Comparison of ENCODE assay signal across 17 cellular contexts in the genomic region with DNA sequence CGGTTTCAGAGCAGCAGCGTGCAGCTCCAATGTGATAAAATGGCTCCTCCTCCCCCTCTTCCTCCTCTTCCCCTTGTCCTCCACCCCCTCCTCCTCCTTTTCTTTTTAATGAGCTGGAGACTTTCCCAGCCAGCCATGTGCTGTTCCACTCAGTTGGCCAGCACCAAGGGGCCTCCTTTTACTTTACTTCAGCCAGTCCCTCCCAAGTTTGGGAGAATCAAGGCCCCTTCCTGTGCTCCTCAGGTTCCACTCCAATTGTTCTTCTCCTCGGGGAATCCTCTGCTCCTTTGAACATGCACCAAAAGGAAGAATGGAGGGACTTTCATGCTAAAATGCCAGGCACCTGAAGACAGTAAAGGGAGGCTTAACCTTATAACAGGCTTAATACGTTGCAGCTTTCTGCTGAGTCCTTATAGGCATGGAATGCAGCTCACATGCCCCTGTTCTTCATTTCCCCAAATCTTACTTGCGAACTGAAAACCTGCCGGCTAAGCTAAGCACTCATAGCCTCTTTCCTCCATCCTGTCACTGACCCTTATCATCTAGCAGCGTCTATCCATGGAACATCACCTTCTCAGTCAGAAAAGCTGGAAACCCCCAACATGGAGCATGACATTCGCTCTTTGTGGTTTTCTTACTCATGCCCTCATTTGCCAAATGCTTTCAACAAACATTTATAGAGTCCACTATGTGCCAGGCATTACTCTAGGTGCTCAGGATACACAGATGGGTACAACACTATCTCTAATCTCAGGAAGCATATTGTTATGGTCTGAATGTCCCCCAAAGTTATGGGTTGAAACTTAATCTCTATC.
A peak's percentile ranks its signal among the peaks of the same experiment; 100 is the strongest.
DNase-seq lines count a peak whose midpoint lies in the region; ATAC-seq and TF ChIP-seq lines count a peak whose summit lies in the region.
"Had no signal": no experiment of that assay in that cellular context is flagged by ENCODE, and none has a peak within 500 bp of the region (broad histone marks: within the 10 kb centered on the region; RNA-seq: fewer than 3 reads in every experiment).

No MANE protein-coding gene starts in this region.

- H3K4me3 Mint-ChIP-seq in activated CD8-positive, alpha-beta T cell treated with anti-CD3 and anti-CD28 coated beads for 36 hours, result no peak overlapping the region

- TF ChIP-seq POLR2A in breast epithelium (IDR thresholded peaks at IDR 0.05) (no peak), prostate gland (IDR thresholded peaks at IDR 0.05) (no peak)

- CTCF ChIA-PET in mammary epithelial cell (lab: Charles Lee; ENCODE audit: low non-redundant PET), result no interaction called here
- CTCF ChIA-PET in activated CD8-positive, alpha-beta T cell treated with anti-CD3 and anti-CD28 coated beads for 36 hours (lab: Charles Lee), result interaction anchor here (0.5 to 1.3 kb wide), 3 partner anchors 25 to 249 kb away, joined by 3 read pairs; no protein-coding TSS in a partner anchor

- H3K27me3 ChIP-seq in mammary epithelial cell (ENCODE audit: insufficient read depth, low read length) (no peaks in the 10 kb centered on the region), breast epithelium (peaks cover 0 to 8% of the 10 kb centered on the region in 2 donors), hepatocyte (no peaks in the 10 kb centered on the region), prostate gland (replicated peaks; ENCODE audit: insufficient read depth) (no peaks in the 10 kb centered on the region)
- H3K27me3 ChIP-seq: ovary had no signal

- no peak overlapping the region for H3K27ac Mint-ChIP-seq in activated CD8-positive, alpha-beta T cell treated with anti-CD3 and anti-CD28 coated beads for 36 hours

- no peak overlapping the region for H3K9ac ChIP-seq in mammary epithelial cell (ENCODE audit: insufficient read depth, low read length)

- no peak overlapping the region for H3K4me3 ChIP-seq in mammary epithelial cell (replicated peaks in 1 of 3; ENCODE audit: insufficient read depth in 1 of 3, low read depth in 2 of 3, low read length in 3 of 3)
- H3K4me3 ChIP-seq in breast epithelium, result no peak overlapping the region
- H3K4me3 ChIP-seq in hepatocyte, result no peak overlapping the region
- no peak overlapping the region for H3K4me3 ChIP-seq in prostate gland
- H3K4me3 ChIP-seq: ovary, stomach had no signal

- H4K20me1 ChIP-seq in mammary epithelial cell (ENCODE audit: insufficient read depth, low read length) (no peaks in the 10 kb centered on the region), hepatocyte (ENCODE audit: insufficient read depth, poor library complexity, severe bottlenecking) (no peaks in the 10 kb centered on the region)

- DNase-seq in mammary epithelial cell (peak; percentile 1), breast epithelium (ENCODE audit: low spot score in 2 of 2) (no peak), M059J (ENCODE audit: low read depth) (peak; percentile 84), hepatocyte (ENCODE audit: low spot score) (peak; percentile 13), prostate gland (ENCODE audit: low spot score) (peak; percentile 12)
- DNase-seq in activated CD8-positive, alpha-beta T cell treated with anti-CD3 and anti-CD28 coated beads for 36 hours, result no peak
- DNase-seq in activated CD8-positive, alpha-beta memory T cell treated with anti-CD3 and anti-CD28 coated beads, Interleukin-2, amount 50 U/mL, for 4 hours, result no peak
- DNase-seq: activated CD4-positive, alpha-beta T cell treated with anti-CD3 and anti-CD28 coated beads, Interleukin-2, amount 50 U/mL, for 1 hour; Caco-2; GOT3; NCI-H1930; NK-92 treated with Interleukin-12 subunit alpha and Interleukin-12 subunit beta, amount 100 ng/mL, for 24 hours; ovary; SHP77 treated with DMSO at 0.1 percent for 48 hours; stomach had no signal

- POLR2A ChIA-PET in activated CD8-positive, alpha-beta T cell treated with anti-CD3 and anti-CD28 coated beads for 36 hours (lab: Charles Lee), result no interaction called here

- H3K9me3 ChIP-seq in mammary epithelial cell (replicated peaks; ENCODE audit: insufficient read depth, low read length) (no peaks in the 10 kb centered on the region), breast epithelium (peaks cover 0 to 6% of the 10 kb centered on the region in 2 donors), hepatocyte (ENCODE audit: low read depth) (peaks cover 7% of the 10 kb centered on the region), prostate gland (no peaks in the 10 kb centered on the region)
- H3K9me3 ChIP-seq: ovary had no signal

- H2AFZ ChIP-seq in mammary epithelial cell (ENCODE audit: low read depth, low read length) (no peak overlapping the region), hepatocyte (no peak overlapping the region)

- H3K79me2 ChIP-seq in mammary epithelial cell (ENCODE audit: insufficient read depth, low read length) (no peaks in the 10 kb centered on the region), hepatocyte (no peaks in the 10 kb centered on the region)

- peaks cover 10% of the 10 kb centered on the region for H3K9me3 Mint-ChIP-seq in activated CD8-positive, alpha-beta T cell treated with anti-CD3 and anti-CD28 coated beads for 36 hours

- ATAC-seq in activated CD8-positive, alpha-beta T cell treated with anti-CD3 and anti-CD28 coated beads for 36 hours, result no peak
- ATAC-seq in HG03439 (IDR thresholded peaks at IDR 0.05; ENCODE audit: unreplicated experiment), result no peak
- ATAC-seq: esophagus mucosa had no signal

- H3K27ac ChIP-seq in mammary epithelial cell (ENCODE audit: insufficient read depth, low read depth, low read length) (no peak overlapping the region), breast epithelium (no peak overlapping the region), hepatocyte (no peak overlapping the region), prostate gland (no peak overlapping the region)
- H3K27ac ChIP-seq: ovary, stomach had no signal

- no peaks in the 10 kb centered on the region for H3K9me2 ChIP-seq in hepatocyte (replicated peaks; ENCODE audit: insufficient read depth)

- dilution Hi-C loops in mammary epithelial cell (cut with HindIII; ENCODE audit: low sequenced_read_pairs), result no loop called here

- in situ Hi-C loops in mammary epithelial cell (cut with MboI; ENCODE audit: low sequenced_read_pairs in 2 of 2), result loop anchor here in 1 of 2 donors (25.0 kb wide), 1 partner anchor 1300 kb away; no protein-coding TSS in a partner anchor

- BruUV-seq in mammary epithelial cell (replicated peaks; lab: Mats Ljungman, UMichigan), result no TSS peak

- TF ChIP-seq CTCF in mammary epithelial cell (conservative IDR thresholded peaks at IDR 0.05 in 1 of 2, IDR thresholded peaks at IDR 0.05 in 1 of 2; ENCODE audit: extremely low read depth in 1 of 2, insufficient read depth in 1 of 2, low read depth in 1 of 2, low read length in 2 of 2) (no peak), breast epithelium (IDR thresholded peaks at IDR 0.05) (no peak), hepatocyte (IDR thresholded peaks at IDR 0.05; ENCODE audit: poor library complexity) (no peak), prostate gland (IDR thresholded peaks at IDR 0.05) (no peak)
- TF ChIP-seq CTCF in activated CD8-positive, alpha-beta T cell treated with anti-CD3 and anti-CD28 coated beads for 36 hours (IDR thresholded peaks at IDR 0.05), result no peak

- H3K36me3 Mint-ChIP-seq in activated CD8-positive, alpha-beta T cell treated with anti-CD3 and anti-CD28 coated beads for 36 hours (ENCODE audit: low read depth), result no peaks in the 10 kb centered on the region

- no peak overlapping the region for H3K4me2 ChIP-seq in mammary epithelial cell (ENCODE audit: insufficient read depth, low read depth, low read length)
- H3K4me2 ChIP-seq in hepatocyte, result peak overlapping the region; percentile 46

- H3K4me1 ChIP-seq in mammary epithelial cell (ENCODE audit: insufficient read depth, low read length), result no peaks in the 10 kb centered on the region
- no peaks in the 10 kb centered on the region for H3K4me1 ChIP-seq in breast epithelium
- H3K4me1 ChIP-seq in hepatocyte (ENCODE audit: insufficient read depth), result no peaks in the 10 kb centered on the region
- H3K4me1 ChIP-seq in prostate gland (replicated peaks), result no peaks in the 10 kb centered on the region
- H3K4me1 ChIP-seq: Caco-2, stomach had no signal

- WGBS in mammary epithelial cell (ENCODE audit: low coverage, missing lambda C conversion rate), result 56% methylated on average over 8 of the region's 8 CpGs
- 56% methylated on average over 8 of the region's 8 CpGs for WGBS in hepatocyte (ENCODE audit: low lambda C conversion rate, missing lambda C conversion rate)
- 54% methylated on average over 8 of the region's 8 CpGs for WGBS in prostate gland

- intact Hi-C loops in mammary epithelial cell (cut with micrococcal nuclease) (no loop called here), breast epithelium (cut with DNase I; ENCODE audit: low total_unique reads) (no loop called here), prostate gland (cut with DNase I) (no loop called here)
- intact Hi-C loops in activated CD8-positive, alpha-beta T cell treated with anti-CD3 and anti-CD28 coated beads for 36 hours (cut with micrococcal nuclease), result no loop called here

- H3K4me1 Mint-ChIP-seq in activated CD8-positive, alpha-beta T cell treated with anti-CD3 and anti-CD28 coated beads for 36 hours (ENCODE audit: low read depth), result no peaks in the 10 kb centered on the region

- H3K36me3 ChIP-seq in mammary epithelial cell (ENCODE audit: insufficient read depth, low read length) (no peaks in the 10 kb centered on the region), breast epithelium (no peaks in the 10 kb centered on the region), hepatocyte (replicated peaks; ENCODE audit: insufficient read depth, low read depth) (no peaks in the 10 kb centered on the region), prostate gland (no peaks in the 10 kb centered on the region)
- H3K36me3 ChIP-seq: ovary, stomach had no signal

- peaks cover 3% of the 10 kb centered on the region for H3K27me3 Mint-ChIP-seq in activated CD8-positive, alpha-beta T cell treated with anti-CD3 and anti-CD28 coated beads for 36 hours

Comparison
In these comparisons a context has a peak if more than half of its experiments do, and no peak if none do; other contexts are left out.
1. DNase-seq: peak in mammary epithelial cell (single experiment), M059J (single experiment), hepatocyte (single experiment) and prostate gland (single experiment); none in breast epithelium (0 of 2), activated CD8-positive, alpha-beta T cell treated with anti-CD3 and anti-CD28 coated beads for 36 hours (single experiment) and activated CD8-positive, alpha-beta memory T cell treated with anti-CD3 and anti-CD28 coated beads, Interleukin-2, amount 50 U/mL, for 4 hours (single experiment).